In the genomic region with DNA sequence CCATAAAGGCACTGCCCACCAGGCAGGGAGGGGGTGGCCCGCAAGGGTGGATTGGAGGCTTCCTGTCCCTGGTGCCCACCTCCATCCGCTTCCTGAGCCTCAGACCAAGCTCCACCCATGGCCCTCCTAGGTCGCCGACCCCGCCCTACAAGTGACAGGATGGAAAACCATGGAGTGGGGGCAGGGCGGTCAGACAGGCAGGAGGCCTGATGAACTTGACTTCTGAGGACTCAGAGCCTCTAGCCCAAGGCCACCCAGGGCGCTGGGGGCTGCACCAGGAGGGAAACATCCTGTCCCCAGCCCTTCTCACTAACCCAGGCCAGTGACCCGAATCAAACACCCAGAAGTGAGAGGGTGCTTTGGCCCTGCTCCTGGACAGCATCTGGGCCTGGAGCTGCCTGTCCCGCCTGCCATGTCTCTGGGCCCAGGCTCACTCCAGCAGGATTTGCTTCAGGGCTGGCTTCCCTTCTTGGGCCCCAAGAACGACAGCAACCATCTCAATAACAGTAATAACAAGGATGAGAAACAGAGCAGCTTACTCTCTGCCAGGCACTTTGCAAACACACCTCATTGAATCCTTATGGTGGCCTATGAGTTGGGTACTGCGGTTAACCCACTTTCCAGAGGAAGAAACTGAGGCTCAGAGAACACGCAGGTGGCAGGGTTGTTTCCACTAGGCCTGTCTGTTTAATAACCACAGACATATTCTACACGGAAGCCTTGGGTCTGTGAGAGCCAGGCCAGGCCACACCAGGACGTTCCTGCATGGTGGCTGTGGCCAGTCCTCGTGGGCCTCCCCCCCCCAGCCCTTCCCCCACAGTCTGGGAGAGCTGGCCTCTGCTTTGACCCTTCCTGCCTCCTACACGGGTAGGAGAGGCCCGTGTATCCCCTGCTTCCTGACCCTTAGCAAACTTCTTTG, we compare ENCODE assay signal across 1 cellular context.
TF ChIP-seq lines count a peak whose summit lies in the region.

No MANE protein-coding gene starts in this region.

TF ChIP-seq in K562, 482 proteins besides CTCF, POLR2A, EP300 and RAD21 (continued from another document and continues in another):
- TF ChIP-seq, protein P1, sequence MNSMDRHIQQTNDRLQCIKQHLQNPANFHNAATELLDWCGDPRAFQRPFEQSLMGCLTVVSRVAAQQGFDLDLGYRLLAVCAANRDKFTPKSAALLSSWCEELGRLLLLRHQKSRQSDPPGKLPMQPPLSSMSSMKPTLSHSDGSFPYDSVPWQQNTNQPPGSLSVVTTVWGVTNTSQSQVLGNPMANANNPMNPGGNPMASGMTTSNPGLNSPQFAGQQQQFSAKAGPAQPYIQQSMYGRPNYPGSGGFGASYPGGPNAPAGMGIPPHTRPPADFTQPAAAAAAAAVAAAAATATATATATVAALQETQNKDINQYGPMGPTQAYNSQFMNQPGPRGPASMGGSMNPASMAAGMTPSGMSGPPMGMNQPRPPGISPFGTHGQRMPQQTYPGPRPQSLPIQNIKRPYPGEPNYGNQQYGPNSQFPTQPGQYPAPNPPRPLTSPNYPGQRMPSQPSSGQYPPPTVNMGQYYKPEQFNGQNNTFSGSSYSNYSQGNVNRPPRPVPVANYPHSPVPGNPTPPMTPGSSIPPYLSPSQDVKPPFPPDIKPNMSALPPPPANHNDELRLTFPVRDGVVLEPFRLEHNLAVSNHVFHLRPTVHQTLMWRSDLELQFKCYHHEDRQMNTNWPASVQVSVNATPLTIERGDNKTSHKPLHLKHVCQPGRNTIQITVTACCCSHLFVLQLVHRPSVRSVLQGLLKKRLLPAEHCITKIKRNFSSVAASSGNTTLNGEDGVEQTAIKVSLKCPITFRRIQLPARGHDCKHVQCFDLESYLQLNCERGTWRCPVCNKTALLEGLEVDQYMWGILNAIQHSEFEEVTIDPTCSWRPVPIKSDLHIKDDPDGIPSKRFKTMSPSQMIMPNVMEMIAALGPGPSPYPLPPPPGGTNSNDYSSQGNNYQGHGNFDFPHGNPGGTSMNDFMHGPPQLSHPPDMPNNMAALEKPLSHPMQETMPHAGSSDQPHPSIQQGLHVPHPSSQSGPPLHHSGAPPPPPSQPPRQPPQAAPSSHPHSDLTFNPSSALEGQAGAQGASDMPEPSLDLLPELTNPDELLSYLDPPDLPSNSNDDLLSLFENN (IDR thresholded peaks at IDR 0.05; ENCODE audit: low read depth in 2 of 2, low read length in 2 of 2), result no peak
- TF ChIP-seq STAT5B (CRISPR knock-in tag; IDR thresholded peaks at IDR 0.05) (no peak), HDAC6 (IDR thresholded peaks at IDR 0.05; ENCODE audit: low read depth, low read length) (no peak), SMARCE1 (IDR thresholded peaks at IDR 0.05) (no peak), ZBTB1 (CRISPR knock-in tag; IDR thresholded peaks at IDR 0.05; ENCODE audit: borderline replicate concordance, low read depth) (no peak), TBP (optimal IDR thresholded peaks at IDR 0.05; ENCODE audit: low read depth, low read length) (peak; percentile 49), ZNF165 (CRISPR knock-in tag; IDR thresholded peaks at IDR 0.05; ENCODE audit: borderline replicate concordance) (no peak), SRSF9 (IDR thresholded peaks at IDR 0.05; ENCODE audit: borderline replicate concordance, low read depth, low read length) (no peak), ZNF778 (CRISPR knock-in tag; IDR thresholded peaks at IDR 0.05) (no peak), ZNF232 (CRISPR knock-in tag; IDR thresholded peaks at IDR 0.05) (no peak)
- TF ChIP-seq, protein P2, sequence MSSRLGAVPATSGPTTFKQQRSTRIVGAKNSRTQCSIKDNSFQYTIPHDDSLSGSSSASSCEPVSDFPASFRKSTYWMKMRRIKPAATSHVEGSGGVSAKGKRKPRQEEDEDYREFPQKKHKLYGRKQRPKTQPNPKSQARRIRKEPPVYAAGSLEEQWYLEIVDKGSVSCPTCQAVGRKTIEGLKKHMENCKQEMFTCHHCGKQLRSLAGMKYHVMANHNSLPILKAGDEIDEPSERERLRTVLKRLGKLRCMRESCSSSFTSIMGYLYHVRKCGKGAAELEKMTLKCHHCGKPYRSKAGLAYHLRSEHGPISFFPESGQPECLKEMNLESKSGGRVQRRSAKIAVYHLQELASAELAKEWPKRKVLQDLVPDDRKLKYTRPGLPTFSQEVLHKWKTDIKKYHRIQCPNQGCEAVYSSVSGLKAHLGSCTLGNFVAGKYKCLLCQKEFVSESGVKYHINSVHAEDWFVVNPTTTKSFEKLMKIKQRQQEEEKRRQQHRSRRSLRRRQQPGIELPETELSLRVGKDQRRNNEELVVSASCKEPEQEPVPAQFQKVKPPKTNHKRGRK (tag; IDR thresholded peaks at IDR 0.05), result no peak
- TF ChIP-seq, protein P3, sequence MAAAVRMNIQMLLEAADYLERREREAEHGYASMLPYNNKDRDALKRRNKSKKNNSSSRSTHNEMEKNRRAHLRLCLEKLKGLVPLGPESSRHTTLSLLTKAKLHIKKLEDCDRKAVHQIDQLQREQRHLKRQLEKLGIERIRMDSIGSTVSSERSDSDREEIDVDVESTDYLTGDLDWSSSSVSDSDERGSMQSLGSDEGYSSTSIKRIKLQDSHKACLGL (CRISPR knock-in tag; IDR thresholded peaks at IDR 0.05; ENCODE audit: borderline replicate concordance, poor library complexity, severe bottlenecking), result no peak
- TF ChIP-seq, protein P4, sequence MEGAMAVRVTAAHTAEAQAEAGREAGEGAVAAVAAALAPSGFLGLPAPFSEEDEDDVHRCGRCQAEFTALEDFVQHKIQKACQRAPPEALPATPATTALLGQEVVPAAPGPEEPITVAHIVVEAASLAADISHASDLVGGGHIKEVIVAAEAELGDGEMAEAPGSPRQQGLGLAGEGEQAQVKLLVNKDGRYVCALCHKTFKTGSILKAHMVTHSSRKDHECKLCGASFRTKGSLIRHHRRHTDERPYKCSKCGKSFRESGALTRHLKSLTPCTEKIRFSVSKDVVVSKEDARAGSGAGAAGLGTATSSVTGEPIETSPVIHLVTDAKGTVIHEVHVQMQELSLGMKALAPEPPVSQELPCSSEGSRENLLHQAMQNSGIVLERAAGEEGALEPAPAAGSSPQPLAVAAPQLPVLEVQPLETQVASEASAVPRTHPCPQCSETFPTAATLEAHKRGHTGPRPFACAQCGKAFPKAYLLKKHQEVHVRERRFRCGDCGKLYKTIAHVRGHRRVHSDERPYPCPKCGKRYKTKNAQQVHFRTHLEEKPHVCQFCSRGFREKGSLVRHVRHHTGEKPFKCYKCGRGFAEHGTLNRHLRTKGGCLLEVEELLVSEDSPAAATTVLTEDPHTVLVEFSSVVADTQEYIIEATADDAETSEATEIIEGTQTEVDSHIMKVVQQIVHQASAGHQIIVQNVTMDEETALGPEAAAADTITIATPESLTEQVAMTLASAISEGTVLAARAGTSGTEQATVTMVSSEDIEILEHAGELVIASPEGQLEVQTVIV (CRISPR knock-in tag; IDR thresholded peaks at IDR 0.05; ENCODE audit: borderline replicate concordance), result no peak
- TF ChIP-seq, protein P5, sequence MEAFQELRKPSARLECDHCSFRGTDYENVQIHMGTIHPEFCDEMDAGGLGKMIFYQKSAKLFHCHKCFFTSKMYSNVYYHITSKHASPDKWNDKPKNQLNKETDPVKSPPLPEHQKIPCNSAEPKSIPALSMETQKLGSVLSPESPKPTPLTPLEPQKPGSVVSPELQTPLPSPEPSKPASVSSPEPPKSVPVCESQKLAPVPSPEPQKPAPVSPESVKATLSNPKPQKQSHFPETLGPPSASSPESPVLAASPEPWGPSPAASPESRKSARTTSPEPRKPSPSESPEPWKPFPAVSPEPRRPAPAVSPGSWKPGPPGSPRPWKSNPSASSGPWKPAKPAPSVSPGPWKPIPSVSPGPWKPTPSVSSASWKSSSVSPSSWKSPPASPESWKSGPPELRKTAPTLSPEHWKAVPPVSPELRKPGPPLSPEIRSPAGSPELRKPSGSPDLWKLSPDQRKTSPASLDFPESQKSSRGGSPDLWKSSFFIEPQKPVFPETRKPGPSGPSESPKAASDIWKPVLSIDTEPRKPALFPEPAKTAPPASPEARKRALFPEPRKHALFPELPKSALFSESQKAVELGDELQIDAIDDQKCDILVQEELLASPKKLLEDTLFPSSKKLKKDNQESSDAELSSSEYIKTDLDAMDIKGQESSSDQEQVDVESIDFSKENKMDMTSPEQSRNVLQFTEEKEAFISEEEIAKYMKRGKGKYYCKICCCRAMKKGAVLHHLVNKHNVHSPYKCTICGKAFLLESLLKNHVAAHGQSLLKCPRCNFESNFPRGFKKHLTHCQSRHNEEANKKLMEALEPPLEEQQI (IDR thresholded peaks at IDR 0.05), result no peak
- TF ChIP-seq, protein P6, sequence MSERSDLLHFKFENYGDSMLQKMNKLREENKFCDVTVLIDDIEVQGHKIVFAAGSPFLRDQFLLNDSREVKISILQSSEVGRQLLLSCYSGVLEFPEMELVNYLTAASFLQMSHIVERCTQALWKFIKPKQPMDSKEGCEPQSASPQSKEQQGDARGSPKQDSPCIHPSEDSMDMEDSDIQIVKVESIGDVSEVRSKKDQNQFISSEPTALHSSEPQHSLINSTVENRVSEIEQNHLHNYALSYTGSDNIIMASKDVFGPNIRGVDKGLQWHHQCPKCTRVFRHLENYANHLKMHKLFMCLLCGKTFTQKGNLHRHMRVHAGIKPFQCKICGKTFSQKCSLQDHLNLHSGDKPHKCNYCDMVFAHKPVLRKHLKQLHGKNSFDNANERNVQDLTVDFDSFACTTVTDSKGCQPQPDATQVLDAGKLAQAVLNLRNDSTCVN (CRISPR knock-in tag; IDR thresholded peaks at IDR 0.05), result no peak
- TF ChIP-seq, protein P7, sequence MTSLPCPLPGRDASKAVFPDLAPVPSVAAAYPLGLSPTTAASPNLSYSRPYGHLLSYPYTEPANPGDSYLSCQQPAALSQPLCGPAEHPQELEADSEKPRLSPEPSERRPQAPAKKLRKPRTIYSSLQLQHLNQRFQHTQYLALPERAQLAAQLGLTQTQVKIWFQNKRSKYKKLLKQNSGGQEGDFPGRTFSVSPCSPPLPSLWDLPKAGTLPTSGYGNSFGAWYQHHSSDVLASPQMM (CRISPR knock-in tag; IDR thresholded peaks at IDR 0.05), result no peak
- TF ChIP-seq, protein P8, sequence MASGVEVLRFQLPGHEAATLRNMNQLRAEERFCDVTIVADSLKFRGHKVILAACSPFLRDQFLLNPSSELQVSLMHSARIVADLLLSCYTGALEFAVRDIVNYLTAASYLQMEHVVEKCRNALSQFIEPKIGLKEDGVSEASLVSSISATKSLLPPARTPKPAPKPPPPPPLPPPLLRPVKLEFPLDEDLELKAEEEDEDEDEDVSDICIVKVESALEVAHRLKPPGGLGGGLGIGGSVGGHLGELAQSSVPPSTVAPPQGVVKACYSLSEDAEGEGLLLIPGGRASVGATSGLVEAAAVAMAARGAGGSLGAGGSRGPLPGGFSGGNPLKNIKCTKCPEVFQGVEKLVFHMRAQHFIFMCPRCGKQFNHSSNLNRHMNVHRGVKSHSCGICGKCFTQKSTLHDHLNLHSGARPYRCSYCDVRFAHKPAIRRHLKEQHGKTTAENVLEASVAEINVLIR (CRISPR knock-in tag; IDR thresholded peaks at IDR 0.05), result no peak
- TF ChIP-seq, protein P9, sequence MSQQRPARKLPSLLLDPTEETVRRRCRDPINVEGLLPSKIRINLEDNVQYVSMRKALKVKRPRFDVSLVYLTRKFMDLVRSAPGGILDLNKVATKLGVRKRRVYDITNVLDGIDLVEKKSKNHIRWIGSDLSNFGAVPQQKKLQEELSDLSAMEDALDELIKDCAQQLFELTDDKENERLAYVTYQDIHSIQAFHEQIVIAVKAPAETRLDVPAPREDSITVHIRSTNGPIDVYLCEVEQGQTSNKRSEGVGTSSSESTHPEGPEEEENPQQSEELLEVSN (IDR thresholded peaks at IDR 0.05; ENCODE audit: borderline replicate concordance in 1 of 2, extremely low read depth in 1 of 2, insufficient read depth in 1 of 2, insufficient read length in 1 of 2, low read depth in 1 of 2, low read length in 1 of 2, poor library complexity in 1 of 2, severe bottlenecking in 1 of 2), result peak in 1 of 2 experiments; percentile 16
- TF ChIP-seq, protein P10, sequence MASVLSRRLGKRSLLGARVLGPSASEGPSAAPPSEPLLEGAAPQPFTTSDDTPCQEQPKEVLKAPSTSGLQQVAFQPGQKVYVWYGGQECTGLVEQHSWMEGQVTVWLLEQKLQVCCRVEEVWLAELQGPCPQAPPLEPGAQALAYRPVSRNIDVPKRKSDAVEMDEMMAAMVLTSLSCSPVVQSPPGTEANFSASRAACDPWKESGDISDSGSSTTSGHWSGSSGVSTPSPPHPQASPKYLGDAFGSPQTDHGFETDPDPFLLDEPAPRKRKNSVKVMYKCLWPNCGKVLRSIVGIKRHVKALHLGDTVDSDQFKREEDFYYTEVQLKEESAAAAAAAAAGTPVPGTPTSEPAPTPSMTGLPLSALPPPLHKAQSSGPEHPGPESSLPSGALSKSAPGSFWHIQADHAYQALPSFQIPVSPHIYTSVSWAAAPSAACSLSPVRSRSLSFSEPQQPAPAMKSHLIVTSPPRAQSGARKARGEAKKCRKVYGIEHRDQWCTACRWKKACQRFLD (CRISPR knock-in tag; IDR thresholded peaks at IDR 0.05), result no peak
